ENCODE assay signal across 1 cellular context in the genomic region with DNA sequence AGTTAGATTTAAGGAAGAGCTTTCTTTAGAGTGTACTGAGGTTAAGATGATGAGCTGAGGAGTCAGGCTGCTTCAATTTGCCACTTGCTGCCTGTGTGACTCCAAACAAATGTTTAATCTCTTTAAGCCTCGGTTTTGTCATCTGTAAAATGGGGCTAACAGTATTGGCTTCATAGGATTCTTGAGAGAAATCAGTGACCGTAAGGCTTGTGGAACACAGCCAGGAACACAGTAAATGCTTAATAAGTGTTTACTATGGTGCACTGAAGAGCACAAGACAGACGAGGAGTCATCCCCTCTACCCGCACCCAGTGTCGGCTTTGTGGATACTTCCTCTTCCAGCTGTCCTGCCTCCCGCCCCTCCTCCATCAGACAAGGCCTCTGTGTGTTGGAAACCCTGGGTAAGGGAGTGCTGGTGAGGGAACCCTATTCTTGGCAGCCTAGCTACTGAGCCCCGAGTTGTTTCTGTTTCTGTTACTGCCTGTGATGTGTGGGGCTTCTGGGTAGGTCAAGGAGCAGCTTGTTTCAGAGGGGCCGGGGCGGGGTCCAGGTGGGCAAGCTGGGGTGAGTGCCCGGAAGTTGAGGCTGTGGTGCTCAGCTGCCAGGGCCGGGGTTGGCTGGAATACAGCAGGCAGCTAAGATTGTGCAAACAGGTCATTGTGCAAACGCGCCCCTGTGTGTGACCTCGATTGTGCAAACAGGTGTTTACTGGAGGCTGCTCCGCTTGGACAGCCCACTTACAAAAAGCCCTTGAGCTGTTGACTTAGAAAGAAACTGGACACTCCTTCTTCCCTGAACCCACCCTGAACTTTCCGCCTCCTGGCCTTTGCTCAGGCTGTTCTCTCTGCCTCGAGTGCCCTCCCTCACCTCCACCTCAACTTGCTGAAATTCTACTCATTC.
A peak's percentile ranks its signal among the peaks of the same experiment; 100 is the strongest.
TF ChIP-seq lines count a peak whose summit lies in the region.

No MANE protein-coding gene starts in this region.

TF ChIP-seq in HepG2, 621 proteins besides CTCF, POLR2A, EP300 and RAD21 (continued from another document and continues in another):
- TF ChIP-seq, protein P1, sequence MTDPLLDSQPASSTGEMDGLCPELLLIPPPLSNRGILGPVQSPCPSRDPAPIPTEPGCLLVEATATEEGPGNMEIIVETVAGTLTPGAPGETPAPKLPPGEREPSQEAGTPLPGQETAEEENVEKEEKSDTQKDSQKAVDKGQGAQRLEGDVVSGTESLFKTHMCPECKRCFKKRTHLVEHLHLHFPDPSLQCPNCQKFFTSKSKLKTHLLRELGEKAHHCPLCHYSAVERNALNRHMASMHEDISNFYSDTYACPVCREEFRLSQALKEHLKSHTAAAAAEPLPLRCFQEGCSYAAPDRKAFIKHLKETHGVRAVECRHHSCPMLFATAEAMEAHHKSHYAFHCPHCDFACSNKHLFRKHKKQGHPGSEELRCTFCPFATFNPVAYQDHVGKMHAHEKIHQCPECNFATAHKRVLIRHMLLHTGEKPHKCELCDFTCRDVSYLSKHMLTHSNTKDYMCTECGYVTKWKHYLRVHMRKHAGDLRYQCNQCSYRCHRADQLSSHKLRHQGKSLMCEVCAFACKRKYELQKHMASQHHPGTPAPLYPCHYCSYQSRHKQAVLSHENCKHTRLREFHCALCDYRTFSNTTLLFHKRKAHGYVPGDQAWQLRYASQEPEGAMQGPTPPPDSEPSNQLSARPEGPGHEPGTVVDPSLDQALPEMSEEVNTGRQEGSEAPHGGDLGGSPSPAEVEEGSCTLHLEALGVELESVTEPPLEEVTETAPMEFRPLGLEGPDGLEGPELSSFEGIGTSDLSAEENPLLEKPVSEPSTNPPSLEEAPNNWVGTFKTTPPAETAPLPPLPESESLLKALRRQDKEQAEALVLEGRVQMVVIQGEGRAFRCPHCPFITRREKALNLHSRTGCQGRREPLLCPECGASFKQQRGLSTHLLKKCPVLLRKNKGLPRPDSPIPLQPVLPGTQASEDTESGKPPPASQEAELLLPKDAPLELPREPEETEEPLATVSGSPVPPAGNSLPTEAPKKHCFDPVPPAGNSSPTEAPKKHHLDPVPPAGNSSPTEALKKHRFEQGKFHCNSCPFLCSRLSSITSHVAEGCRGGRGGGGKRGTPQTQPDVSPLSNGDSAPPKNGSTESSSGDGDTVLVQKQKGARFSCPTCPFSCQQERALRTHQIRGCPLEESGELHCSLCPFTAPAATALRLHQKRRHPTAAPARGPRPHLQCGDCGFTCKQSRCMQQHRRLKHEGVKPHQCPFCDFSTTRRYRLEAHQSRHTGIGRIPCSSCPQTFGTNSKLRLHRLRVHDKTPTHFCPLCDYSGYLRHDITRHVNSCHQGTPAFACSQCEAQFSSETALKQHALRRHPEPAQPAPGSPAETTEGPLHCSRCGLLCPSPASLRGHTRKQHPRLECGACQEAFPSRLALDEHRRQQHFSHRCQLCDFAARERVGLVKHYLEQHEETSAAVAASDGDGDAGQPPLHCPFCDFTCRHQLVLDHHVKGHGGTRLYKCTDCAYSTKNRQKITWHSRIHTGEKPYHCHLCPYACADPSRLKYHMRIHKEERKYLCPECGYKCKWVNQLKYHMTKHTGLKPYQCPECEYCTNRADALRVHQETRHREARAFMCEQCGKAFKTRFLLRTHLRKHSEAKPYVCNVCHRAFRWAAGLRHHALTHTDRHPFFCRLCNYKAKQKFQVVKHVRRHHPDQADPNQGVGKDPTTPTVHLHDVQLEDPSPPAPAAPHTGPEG (CRISPR knock-in tag; IDR thresholded peaks at IDR 0.05), result peak; percentile 76; the same call in 1 of the 2 replicates
- TF ChIP-seq ZNF839 (CRISPR knock-in tag; IDR thresholded peaks at IDR 0.05; ENCODE audit: borderline replicate concordance) (no peak), FOXO1 (CRISPR knock-in tag; IDR thresholded peaks at IDR 0.05) (peak; percentile 100), TEAD2 (CRISPR knock-in tag; IDR thresholded peaks at IDR 0.05) (0 out of 2 replicates have a peak, but pooled peaks have one; percentile 73), ZKSCAN8 (CRISPR knock-in tag; IDR thresholded peaks at IDR 0.05; ENCODE audit: borderline replicate concordance) (peak; percentile 99), ZNF572 (CRISPR knock-in tag; IDR thresholded peaks at IDR 0.05) (0 out of 2 replicates have a peak, but pooled peaks have one; percentile 79), GFI1 (CRISPR knock-in tag; IDR thresholded peaks at IDR 0.05; ENCODE audit: borderline replicate concordance) (peak; percentile 76; the same call in 1 of the 2 replicates), MYC (CRISPR knock-in tag; IDR thresholded peaks at IDR 0.05; ENCODE audit: borderline replicate concordance) (peak; percentile 90), ZSCAN31 (CRISPR knock-in tag; IDR thresholded peaks at IDR 0.05; ENCODE audit: low read depth) (peak; percentile 81; the same call in 1 of the 2 replicates), ELF3 (CRISPR knock-in tag; IDR thresholded peaks at IDR 0.05) (peak; percentile 89), AGO2 (optimal IDR thresholded peaks at IDR 0.05; ENCODE audit: low read depth, low read length) (no peak), CEBPB (IDR thresholded peaks at IDR 0.05; ENCODE audit: borderline replicate concordance, low read depth, low read length) (peak; percentile 100), ZNF629 (CRISPR knock-in tag; conservative IDR thresholded peaks at IDR 0.05) (peak; percentile 99), SOX5 (CRISPR knock-in tag; IDR thresholded peaks at IDR 0.05; ENCODE audit: borderline replicate concordance) (peak; percentile 96), ZNF644 (CRISPR knock-in tag; IDR thresholded peaks at IDR 0.05; ENCODE audit: low read depth) (peak; percentile 16; the same call in 1 of the 2 replicates), HNRNPL (IDR thresholded peaks at IDR 0.05; ENCODE audit: low read depth, low read length) (peak; percentile 78), ZNF256 (CRISPR knock-in tag; conservative IDR thresholded peaks at IDR 0.05) (peak; percentile 83; the same call in 1 of the 2 replicates), ZFP62 (CRISPR knock-in tag; IDR thresholded peaks at IDR 0.05) (0 out of 2 replicates have a peak, but pooled peaks have one; percentile 89), ZFP37 (CRISPR knock-in tag; IDR thresholded peaks at IDR 0.05; ENCODE audit: borderline replicate concordance) (peak; percentile 96), FOXA1 (IDR thresholded peaks at IDR 0.05) (peak; percentile 86), FOXA1 (CRISPR knock-in tag; IDR thresholded peaks at IDR 0.05) (peak; percentile 99), ZNF781 (CRISPR knock-in tag; IDR thresholded peaks at IDR 0.05; ENCODE audit: borderline replicate concordance, not compliant biosample characterization) (no peak), ZNF552 (CRISPR knock-in tag; IDR thresholded peaks at IDR 0.05; ENCODE audit: borderline replicate concordance) (peak; percentile 85), BORCS8-MEF2B (CRISPR knock-in tag; IDR thresholded peaks at IDR 0.05) (0 out of 2 replicates have a peak, but pooled peaks have one; percentile 49), KDM3A (CRISPR knock-in tag; IDR thresholded peaks at IDR 0.05; ENCODE audit: low read depth) (peak; percentile 93; the same call in 1 of the 2 replicates), MAFG (CRISPR knock-in tag; IDR thresholded peaks at IDR 0.05) (no peak), AGO1 (IDR thresholded peaks at IDR 0.05; ENCODE audit: low read depth, low read length, poor library complexity, severe bottlenecking) (no peak), BRD4 (CRISPR knock-in tag; IDR thresholded peaks at IDR 0.05) (peak; percentile 83), ZNF83 (CRISPR knock-in tag; IDR thresholded peaks at IDR 0.05; ENCODE audit: borderline replicate concordance) (no peak)
- TF ChIP-seq, protein P2, sequence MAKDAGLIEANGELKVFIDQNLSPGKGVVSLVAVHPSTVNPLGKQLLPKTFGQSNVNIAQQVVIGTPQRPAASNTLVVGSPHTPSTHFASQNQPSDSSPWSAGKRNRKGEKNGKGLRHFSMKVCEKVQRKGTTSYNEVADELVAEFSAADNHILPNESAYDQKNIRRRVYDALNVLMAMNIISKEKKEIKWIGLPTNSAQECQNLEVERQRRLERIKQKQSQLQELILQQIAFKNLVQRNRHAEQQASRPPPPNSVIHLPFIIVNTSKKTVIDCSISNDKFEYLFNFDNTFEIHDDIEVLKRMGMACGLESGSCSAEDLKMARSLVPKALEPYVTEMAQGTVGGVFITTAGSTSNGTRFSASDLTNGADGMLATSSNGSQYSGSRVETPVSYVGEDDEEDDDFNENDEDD (CRISPR knock-in tag; IDR thresholded peaks at IDR 0.05; ENCODE audit: borderline replicate concordance), result peak; percentile 21; the same call in 1 of the 2 replicates
- TF ChIP-seq, protein P3, sequence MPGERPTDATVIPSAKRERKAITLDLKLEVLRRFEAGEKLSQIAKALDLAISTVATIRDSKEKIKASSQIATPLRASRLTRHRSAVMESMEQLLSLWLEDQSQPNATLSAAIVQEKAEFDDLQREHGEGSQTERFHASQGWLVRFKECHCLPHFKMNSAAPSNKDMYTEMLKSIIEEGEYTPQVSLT (CRISPR knock-in tag; IDR thresholded peaks at IDR 0.05; ENCODE audit: borderline replicate concordance, low read depth), result no peak; the same call in 1 of the 2 replicates
- TF ChIP-seq, protein P4, sequence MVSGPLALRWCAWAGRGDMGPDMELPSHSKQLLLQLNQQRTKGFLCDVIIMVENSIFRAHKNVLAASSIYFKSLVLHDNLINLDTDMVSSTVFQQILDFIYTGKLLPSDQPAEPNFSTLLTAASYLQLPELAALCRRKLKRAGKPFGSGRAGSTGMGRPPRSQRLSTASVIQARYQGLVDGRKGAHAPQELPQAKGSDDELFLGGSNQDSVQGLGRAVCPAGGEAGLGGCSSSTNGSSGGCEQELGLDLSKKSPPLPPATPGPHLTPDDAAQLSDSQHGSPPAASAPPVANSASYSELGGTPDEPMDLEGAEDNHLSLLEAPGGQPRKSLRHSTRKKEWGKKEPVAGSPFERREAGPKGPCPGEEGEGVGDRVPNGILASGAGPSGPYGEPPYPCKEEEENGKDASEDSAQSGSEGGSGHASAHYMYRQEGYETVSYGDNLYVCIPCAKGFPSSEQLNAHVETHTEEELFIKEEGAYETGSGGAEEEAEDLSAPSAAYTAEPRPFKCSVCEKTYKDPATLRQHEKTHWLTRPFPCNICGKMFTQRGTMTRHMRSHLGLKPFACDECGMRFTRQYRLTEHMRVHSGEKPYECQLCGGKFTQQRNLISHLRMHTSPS (CRISPR knock-in tag; IDR thresholded peaks at IDR 0.05; ENCODE audit: low read depth), result peak; percentile 94
- TF ChIP-seq, protein P5, sequence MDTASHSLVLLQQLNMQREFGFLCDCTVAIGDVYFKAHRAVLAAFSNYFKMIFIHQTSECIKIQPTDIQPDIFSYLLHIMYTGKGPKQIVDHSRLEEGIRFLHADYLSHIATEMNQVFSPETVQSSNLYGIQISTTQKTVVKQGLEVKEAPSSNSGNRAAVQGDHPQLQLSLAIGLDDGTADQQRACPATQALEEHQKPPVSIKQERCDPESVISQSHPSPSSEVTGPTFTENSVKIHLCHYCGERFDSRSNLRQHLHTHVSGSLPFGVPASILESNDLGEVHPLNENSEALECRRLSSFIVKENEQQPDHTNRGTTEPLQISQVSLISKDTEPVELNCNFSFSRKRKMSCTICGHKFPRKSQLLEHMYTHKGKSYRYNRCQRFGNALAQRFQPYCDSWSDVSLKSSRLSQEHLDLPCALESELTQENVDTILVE (CRISPR knock-in tag; IDR thresholded peaks at IDR 0.05), result peak; percentile 80; the same call in 1 of the 2 replicates
- TF ChIP-seq, protein P6, sequence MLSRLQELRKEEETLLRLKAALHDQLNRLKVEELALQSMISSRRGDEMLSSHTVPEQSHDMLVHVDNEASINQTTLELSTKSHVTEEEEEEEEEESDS (CRISPR knock-in tag; IDR thresholded peaks at IDR 0.05; ENCODE audit: borderline replicate concordance), result 0 out of 2 replicates have a peak, but pooled peaks have one; percentile 61
- TF ChIP-seq, protein P7, sequence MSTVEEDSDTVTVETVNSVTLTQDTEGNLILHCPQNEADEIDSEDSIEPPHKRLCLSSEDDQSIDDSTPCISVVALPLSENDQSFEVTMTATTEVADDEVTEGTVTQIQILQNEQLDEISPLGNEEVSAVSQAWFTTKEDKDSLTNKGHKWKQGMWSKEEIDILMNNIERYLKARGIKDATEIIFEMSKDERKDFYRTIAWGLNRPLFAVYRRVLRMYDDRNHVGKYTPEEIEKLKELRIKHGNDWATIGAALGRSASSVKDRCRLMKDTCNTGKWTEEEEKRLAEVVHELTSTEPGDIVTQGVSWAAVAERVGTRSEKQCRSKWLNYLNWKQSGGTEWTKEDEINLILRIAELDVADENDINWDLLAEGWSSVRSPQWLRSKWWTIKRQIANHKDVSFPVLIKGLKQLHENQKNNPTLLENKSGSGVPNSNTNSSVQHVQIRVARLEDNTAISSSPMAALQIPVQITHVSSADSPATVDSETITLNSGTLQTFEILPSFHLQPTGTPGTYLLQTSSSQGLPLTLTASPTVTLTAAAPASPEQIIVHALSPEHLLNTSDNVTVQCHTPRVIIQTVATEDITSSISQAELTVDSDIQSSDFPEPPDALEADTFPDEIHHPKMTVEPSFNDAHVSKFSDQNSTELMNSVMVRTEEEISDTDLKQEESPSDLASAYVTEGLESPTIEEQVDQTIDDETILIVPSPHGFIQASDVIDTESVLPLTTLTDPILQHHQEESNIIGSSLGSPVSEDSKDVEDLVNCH (CRISPR knock-in tag; IDR thresholded peaks at IDR 0.05), result no peak
- TF ChIP-seq, protein P8, sequence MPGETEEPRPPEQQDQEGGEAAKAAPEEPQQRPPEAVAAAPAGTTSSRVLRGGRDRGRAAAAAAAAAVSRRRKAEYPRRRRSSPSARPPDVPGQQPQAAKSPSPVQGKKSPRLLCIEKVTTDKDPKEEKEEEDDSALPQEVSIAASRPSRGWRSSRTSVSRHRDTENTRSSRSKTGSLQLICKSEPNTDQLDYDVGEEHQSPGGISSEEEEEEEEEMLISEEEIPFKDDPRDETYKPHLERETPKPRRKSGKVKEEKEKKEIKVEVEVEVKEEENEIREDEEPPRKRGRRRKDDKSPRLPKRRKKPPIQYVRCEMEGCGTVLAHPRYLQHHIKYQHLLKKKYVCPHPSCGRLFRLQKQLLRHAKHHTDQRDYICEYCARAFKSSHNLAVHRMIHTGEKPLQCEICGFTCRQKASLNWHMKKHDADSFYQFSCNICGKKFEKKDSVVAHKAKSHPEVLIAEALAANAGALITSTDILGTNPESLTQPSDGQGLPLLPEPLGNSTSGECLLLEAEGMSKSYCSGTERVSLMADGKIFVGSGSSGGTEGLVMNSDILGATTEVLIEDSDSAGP (CRISPR knock-in tag; IDR thresholded peaks at IDR 0.05; ENCODE audit: borderline replicate concordance), result peak; percentile 55; the same call in 1 of the 2 replicates
- TF ChIP-seq, protein P9, sequence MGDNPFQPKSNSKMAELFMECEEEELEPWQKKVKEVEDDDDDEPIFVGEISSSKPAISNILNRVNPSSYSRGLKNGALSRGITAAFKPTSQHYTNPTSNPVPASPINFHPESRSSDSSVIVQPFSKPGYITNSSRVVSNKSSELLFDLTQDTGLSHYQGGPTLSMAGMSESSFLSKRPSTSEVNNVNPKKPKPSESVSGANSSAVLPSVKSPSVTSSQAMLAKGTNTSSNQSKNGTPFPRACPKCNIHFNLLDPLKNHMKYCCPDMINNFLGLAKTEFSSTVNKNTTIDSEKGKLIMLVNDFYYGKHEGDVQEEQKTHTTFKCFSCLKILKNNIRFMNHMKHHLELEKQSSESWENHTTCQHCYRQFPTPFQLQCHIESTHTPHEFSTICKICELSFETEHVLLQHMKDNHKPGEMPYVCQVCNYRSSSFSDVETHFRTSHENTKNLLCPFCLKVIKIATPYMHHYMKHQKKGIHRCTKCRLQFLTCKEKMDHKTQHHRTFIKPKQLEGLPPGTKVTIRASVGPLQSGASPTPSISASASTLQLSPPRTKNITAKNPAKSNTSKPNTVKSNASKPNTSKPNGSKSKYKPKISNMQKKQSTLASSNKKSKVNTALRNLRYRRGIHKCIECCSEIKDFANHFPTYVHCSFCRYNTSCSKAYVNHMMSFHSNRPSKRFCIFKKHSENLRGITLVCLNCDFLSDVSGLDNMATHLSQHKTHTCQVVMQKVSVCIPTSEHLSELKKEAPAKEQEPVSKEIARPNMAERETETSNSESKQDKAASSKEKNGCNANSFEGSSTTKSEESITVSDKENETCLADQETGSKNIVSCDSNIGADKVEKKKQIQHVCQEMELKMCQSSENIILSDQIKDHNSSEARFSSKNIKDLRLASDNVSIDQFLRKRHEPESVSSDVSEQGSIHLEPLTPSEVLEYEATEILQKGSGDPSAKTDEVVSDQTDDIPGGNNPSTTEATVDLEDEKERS (CRISPR knock-in tag; IDR thresholded peaks at IDR 0.05), result no peak; the same call in 1 of the 2 replicates
